In the genomic region with DNA sequence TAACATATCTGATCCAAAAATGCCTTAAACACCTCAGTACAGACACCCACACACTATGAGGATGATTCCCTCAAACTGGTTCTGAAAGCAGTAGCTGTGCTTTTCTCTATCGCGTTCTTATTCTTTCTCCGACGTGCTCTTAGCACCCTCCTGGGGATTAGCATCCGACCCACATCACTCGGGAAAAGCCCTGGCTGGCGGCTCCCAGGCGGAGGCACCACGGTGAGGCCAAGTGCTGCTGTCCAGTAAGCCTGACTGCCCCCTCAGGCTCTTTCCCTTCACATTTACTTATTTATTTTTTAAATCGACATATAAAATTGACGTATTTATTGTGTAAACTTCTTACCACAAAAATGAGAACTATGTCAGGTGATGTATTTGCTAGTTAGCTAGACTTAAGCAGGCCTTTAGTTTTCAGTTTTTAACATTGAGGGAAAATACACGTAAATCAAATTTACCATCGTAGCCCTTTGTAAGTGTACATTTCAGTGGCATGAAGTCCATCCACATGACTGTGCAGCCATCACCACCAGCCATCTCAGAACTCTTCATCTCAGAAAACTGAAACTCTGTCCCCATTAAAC, we compare ENCODE assay signal across 1 cellular context.
TF ChIP-seq lines count a peak whose summit lies in the region.

No MANE protein-coding gene starts in this region.

TF ChIP-seq in GM23338, 12 proteins besides CTCF, POLR2A, EP300 and RAD21 (continued from another document):
- TF ChIP-seq, protein P1, sequence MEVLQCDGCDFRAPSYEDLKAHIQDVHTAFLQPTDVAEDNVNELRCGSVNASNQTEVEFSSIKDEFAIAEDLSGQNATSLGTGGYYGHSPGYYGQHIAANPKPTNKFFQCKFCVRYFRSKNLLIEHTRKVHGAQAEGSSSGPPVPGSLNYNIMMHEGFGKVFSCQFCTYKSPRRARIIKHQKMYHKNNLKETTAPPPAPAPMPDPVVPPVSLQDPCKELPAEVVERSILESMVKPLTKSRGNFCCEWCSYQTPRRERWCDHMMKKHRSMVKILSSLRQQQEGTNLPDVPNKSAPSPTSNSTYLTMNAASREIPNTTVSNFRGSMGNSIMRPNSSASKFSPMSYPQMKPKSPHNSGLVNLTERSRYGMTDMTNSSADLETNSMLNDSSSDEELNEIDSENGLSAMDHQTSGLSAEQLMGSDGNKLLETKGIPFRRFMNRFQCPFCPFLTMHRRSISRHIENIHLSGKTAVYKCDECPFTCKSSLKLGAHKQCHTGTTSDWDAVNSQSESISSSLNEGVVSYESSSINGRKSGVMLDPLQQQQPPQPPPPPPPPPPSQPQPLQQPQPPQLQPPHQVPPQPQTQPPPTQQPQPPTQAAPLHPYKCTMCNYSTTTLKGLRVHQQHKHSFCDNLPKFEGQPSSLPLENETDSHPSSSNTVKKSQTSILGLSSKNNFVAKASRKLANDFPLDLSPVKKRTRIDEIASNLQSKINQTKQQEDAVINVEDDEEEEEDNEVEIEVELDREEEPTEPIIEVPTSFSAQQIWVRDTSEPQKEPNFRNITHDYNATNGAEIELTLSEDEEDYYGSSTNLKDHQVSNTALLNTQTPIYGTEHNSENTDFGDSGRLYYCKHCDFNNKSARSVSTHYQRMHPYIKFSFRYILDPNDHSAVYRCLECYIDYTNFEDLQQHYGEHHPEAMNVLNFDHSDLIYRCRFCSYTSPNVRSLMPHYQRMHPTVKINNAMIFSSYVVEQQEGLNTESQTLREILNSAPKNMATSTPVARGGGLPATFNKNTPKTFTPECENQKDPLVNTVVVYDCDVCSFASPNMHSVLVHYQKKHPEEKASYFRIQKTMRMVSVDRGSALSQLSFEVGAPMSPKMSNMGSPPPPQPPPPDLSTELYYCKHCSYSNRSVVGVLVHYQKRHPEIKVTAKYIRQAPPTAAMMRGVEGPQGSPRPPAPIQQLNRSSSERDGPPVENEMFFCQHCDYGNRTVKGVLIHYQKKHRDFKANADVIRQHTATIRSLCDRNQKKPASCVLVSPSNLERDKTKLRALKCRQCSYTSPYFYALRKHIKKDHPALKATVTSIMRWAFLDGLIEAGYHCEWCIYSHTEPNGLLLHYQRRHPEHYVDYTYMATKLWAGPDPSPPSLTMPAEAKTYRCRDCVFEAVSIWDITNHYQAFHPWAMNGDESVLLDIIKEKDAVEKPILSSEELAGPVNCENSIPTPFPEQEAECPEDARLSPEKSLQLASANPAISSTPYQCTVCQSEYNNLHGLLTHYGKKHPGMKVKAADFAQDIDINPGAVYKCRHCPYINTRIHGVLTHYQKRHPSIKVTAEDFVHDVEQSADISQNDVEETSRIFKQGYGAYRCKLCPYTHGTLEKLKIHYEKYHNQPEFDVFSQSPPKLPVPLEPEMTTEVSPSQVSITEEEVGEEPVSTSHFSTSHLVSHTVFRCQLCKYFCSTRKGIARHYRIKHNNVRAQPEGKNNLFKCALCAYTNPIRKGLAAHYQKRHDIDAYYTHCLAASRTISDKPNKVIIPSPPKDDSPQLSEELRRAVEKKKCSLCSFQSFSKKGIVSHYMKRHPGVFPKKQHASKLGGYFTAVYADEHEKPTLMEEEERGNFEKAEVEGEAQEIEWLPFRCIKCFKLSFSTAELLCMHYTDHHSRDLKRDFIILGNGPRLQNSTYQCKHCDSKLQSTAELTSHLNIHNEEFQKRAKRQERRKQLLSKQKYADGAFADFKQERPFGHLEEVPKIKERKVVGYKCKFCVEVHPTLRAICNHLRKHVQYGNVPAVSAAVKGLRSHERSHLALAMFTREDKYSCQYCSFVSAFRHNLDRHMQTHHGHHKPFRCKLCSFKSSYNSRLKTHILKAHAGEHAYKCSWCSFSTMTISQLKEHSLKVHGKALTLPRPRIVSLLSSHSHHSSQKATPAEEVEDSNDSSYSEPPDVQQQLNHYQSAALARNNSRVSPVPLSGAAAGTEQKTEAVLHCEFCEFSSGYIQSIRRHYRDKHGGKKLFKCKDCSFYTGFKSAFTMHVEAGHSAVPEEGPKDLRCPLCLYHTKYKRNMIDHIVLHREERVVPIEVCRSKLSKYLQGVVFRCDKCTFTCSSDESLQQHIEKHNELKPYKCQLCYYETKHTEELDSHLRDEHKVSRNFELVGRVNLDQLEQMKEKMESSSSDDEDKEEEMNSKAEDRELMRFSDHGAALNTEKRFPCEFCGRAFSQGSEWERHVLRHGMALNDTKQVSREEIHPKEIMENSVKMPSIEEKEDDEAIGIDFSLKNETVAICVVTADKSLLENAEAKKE (CRISPR knock-in tag; IDR thresholded peaks at IDR 0.05): no peak
- TF ChIP-seq NANOG (IDR thresholded peaks at IDR 0.05; ENCODE audit: borderline replicate concordance) (no peak), JUNB (IDR thresholded peaks at IDR 0.05; ENCODE audit: unreplicated experiment) (no peak), EZH2 (IDR thresholded peaks at IDR 0.05; ENCODE audit: low read depth, unreplicated experiment) (no peak), POLR2AphosphoS5 (IDR thresholded peaks at IDR 0.05; ENCODE audit: low read depth) (no peak), ZNF114 (CRISPR knock-in tag; IDR thresholded peaks at IDR 0.05) (no peak), ZNF331 (CRISPR knock-in tag; IDR thresholded peaks at IDR 0.05; ENCODE audit: low read depth) (no peak), EZH2phosphoT487 (IDR thresholded peaks at IDR 0.05; ENCODE audit: unreplicated experiment) (no peak), STAT1 (IDR thresholded peaks at IDR 0.05; ENCODE audit: unreplicated experiment) (no peak), CREB1 (CRISPR knock-in tag; IDR thresholded peaks at IDR 0.05; ENCODE audit: low read depth) (no peak)
- TF ChIP-seq, protein P2, sequence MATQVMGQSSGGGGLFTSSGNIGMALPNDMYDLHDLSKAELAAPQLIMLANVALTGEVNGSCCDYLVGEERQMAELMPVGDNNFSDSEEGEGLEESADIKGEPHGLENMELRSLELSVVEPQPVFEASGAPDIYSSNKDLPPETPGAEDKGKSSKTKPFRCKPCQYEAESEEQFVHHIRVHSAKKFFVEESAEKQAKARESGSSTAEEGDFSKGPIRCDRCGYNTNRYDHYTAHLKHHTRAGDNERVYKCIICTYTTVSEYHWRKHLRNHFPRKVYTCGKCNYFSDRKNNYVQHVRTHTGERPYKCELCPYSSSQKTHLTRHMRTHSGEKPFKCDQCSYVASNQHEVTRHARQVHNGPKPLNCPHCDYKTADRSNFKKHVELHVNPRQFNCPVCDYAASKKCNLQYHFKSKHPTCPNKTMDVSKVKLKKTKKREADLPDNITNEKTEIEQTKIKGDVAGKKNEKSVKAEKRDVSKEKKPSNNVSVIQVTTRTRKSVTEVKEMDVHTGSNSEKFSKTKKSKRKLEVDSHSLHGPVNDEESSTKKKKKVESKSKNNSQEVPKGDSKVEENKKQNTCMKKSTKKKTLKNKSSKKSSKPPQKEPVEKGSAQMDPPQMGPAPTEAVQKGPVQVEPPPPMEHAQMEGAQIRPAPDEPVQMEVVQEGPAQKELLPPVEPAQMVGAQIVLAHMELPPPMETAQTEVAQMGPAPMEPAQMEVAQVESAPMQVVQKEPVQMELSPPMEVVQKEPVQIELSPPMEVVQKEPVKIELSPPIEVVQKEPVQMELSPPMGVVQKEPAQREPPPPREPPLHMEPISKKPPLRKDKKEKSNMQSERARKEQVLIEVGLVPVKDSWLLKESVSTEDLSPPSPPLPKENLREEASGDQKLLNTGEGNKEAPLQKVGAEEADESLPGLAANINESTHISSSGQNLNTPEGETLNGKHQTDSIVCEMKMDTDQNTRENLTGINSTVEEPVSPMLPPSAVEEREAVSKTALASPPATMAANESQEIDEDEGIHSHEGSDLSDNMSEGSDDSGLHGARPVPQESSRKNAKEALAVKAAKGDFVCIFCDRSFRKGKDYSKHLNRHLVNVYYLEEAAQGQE (IDR thresholded peaks at IDR 0.05; ENCODE audit: unreplicated experiment): no peak
